Comparison of ENCODE assay signal across 14 cellular contexts in the genomic region with DNA sequence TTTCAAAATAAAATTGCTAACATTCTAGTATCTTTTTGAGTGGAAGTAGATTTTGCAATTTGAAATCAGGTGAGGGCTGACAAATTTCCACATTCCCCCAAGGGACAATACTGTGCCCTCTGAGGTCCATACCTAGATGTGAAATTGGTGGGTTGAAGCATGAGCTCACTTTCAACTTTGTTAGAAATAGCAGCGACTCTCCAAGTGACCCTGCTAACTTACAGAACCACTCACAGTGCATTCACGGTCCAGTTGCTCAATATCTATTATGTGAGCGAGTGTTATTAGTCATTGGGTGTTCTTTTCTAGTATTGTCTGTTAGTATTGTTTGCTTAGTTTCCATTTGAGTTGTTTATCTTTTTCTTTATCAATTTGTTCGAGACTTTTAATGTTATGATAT. TPM values are rescaled to one million over a fixed set of nuclear protein-coding genes. Genes with fewer than 3 reads are reported as not detected.
DNase-seq lines count a peak whose midpoint lies in the region; ATAC-seq and TF ChIP-seq lines count a peak whose summit lies in the region.
"Had no signal": no experiment of that assay in that cellular context is flagged by ENCODE, and none has a peak within 500 bp of the region (broad histone marks: within the 10 kb centered on the region; RNA-seq: fewer than 3 reads in every experiment).

No MANE protein-coding gene starts in this region.

- H3K9me3 ChIP-seq in osteoblast (ENCODE audit: low read depth, low read length) = no peaks in the 10 kb centered on the region
- no peaks in the 10 kb centered on the region for H3K9me3 ChIP-seq in WERI-Rb-1 (ENCODE audit: severe bottlenecking)
- H3K9me3 ChIP-seq in tibial nerve = peaks cover 0 to 7% (median 2%) of the 10 kb centered on the region in 4 donors
- H3K9me3 ChIP-seq: adrenal gland, mucosa of descending colon had no signal

- no peak overlapping the region for H3K4me3 Mint-ChIP-seq in HFFc6
- H3K4me3 Mint-ChIP-seq in natural killer cell treated with Interleukin-12 subunit alpha and Interleukin-12 subunit beta and Interleukin-15 and Interleukin-18, amount 100 ng/mL, for 72 hours = no peak overlapping the region
- H3K4me3 Mint-ChIP-seq: type B pancreatic cell had no signal

- TF ChIP-seq CTCF in HFFc6 (IDR thresholded peaks at IDR 0.05) (no peak), osteoblast (IDR thresholded peaks at IDR 0.05; ENCODE audit: extremely low read depth, low read depth, low read length) (no peak), WERI-Rb-1 (IDR thresholded peaks at IDR 0.05; ENCODE audit: low read depth, low read length) (no peak), tibial nerve (IDR thresholded peaks at IDR 0.05) (no peak)

- H2AFZ ChIP-seq in osteoblast (ENCODE audit: low read length) = no peak overlapping the region

- H3K4me1 Mint-ChIP-seq in HFFc6 (ENCODE audit: low read depth) = no peaks in the 10 kb centered on the region
- H3K4me1 Mint-ChIP-seq in natural killer cell treated with Interleukin-12 subunit alpha and Interleukin-12 subunit beta and Interleukin-15 and Interleukin-18, amount 100 ng/mL, for 72 hours (ENCODE audit: low read depth in 2 of 2) = no peaks in the 10 kb centered on the region

- H3K4me2 ChIP-seq in osteoblast (ENCODE audit: insufficient read depth, low read length) = no peak overlapping the region

- H3K27me3 Mint-ChIP-seq in HFFc6 (ENCODE audit: insufficient read depth) = no peaks in the 10 kb centered on the region; the same call in 1 of the 2 replicates
- peaks cover 0 to 2% of the 10 kb centered on the region in 2 donors for H3K27me3 Mint-ChIP-seq in natural killer cell treated with Interleukin-12 subunit alpha and Interleukin-12 subunit beta and Interleukin-15 and Interleukin-18, amount 100 ng/mL, for 72 hours

- peak; percentile 8 for DNase-seq in HFFc6
- peak; percentile 26 for DNase-seq in osteoblast (ENCODE audit: insufficient read length, low spot score, missing footprints)
- DNase-seq in DMS79 treated with DMSO at 0.1 percent for 48 hours (lab: John Stamatoyannopoulos, UW) = no peak
- DNase-seq in WERI-Rb-1 = no peak
- DNase-seq in tibial nerve (ENCODE audit: low spot score in 2 of 2) = no peak
- no peak for DNase-seq in natural killer cell treated with Interleukin-12 subunit alpha and Interleukin-12 subunit beta and Interleukin-15 and Interleukin-18, amount 100 ng/mL, for 72 hours (ENCODE audit: low spot score)
- DNase-seq: activated CD4-positive, CD25-positive, alpha-beta regulatory T cell; adrenal gland; DND-41; mucosa of descending colon had no signal

- no peak for TF ChIP-seq POLR2A in tibial nerve (IDR thresholded peaks at IDR 0.05)

- no peak for TF ChIP-seq EP300 in tibial nerve (IDR thresholded peaks at IDR 0.05)

- WGBS in tibial nerve, 2 donors = 78 to 83% methylated on average over 4 of the region's 4 CpGs

- H3K27me3 ChIP-seq in osteoblast (ENCODE audit: insufficient read depth, low read length) (peaks cover 2% of the 10 kb centered on the region), WERI-Rb-1 (ENCODE audit: insufficient read depth, low read depth, severe bottlenecking) (no peaks in the 10 kb centered on the region), tibial nerve (peaks cover 0 to 3% of the 10 kb centered on the region in 2 donors)
- H3K27me3 ChIP-seq: adrenal gland had no signal

- no peaks in the 10 kb centered on the region for H4K20me1 ChIP-seq in osteoblast (ENCODE audit: insufficient read depth, low read length)

- no peak overlapping the region for H3K27ac ChIP-seq in osteoblast (ENCODE audit: low read depth, low read length)
- H3K27ac ChIP-seq in WERI-Rb-1 = no peak overlapping the region
- no peak overlapping the region for H3K27ac ChIP-seq in tibial nerve
- H3K27ac ChIP-seq: adrenal gland had no signal

- no peaks in the 10 kb centered on the region for H3K79me2 ChIP-seq in osteoblast (ENCODE audit: insufficient read depth, low read length)

- ATAC-seq in GM18907 (IDR thresholded peaks at IDR 0.05; ENCODE audit: unreplicated experiment) = peak; percentile 96
- ATAC-seq in HG03457 (IDR thresholded peaks at IDR 0.05; ENCODE audit: unreplicated experiment) = peak; percentile 94
- no peak for ATAC-seq in natural killer cell treated with Interleukin-12 subunit alpha and Interleukin-12 subunit beta and Interleukin-15 and Interleukin-18, amount 100 ng/mL, for 72 hours
- ATAC-seq: mucosa of descending colon had no signal

- H3K36me3 ChIP-seq in osteoblast (ENCODE audit: insufficient read depth, low read length) (no peaks in the 10 kb centered on the region), WERI-Rb-1 (no peaks in the 10 kb centered on the region), tibial nerve (no peaks in the 10 kb centered on the region)
- H3K36me3 ChIP-seq: adrenal gland had no signal

- H3K36me3 Mint-ChIP-seq in HFFc6 (ENCODE audit: low read depth) = peaks cover 7% of the 10 kb centered on the region
- H3K36me3 Mint-ChIP-seq in natural killer cell treated with Interleukin-12 subunit alpha and Interleukin-12 subunit beta and Interleukin-15 and Interleukin-18, amount 100 ng/mL, for 72 hours = no peaks in the 10 kb centered on the region
- H3K36me3 Mint-ChIP-seq: type B pancreatic cell had no signal

- H3K27ac Mint-ChIP-seq in HFFc6 = no peak overlapping the region
- H3K27ac Mint-ChIP-seq in natural killer cell treated with Interleukin-12 subunit alpha and Interleukin-12 subunit beta and Interleukin-15 and Interleukin-18, amount 100 ng/mL, for 72 hours = no peak overlapping the region
- H3K27ac Mint-ChIP-seq: type B pancreatic cell had no signal

- H3K4me1 ChIP-seq in osteoblast (ENCODE audit: insufficient read depth, low read length) = no peaks in the 10 kb centered on the region
- no peaks in the 10 kb centered on the region for H3K4me1 ChIP-seq in tibial nerve
- H3K4me1 ChIP-seq: adrenal gland had no signal

- H3K4me3 ChIP-seq in osteoblast (ENCODE audit: insufficient read depth, low read length) (no peak overlapping the region), WERI-Rb-1 (ENCODE audit: low read depth, low read length) (no peak overlapping the region), tibial nerve (no peak overlapping the region)
- H3K4me3 ChIP-seq: adrenal gland, mucosa of descending colon had no signal

- H3K9me3 Mint-ChIP-seq in HFFc6 = no peaks in the 10 kb centered on the region; the same call in 1 of the 2 replicates
- peaks cover 8% of the 10 kb centered on the region for H3K9me3 Mint-ChIP-seq in natural killer cell treated with Interleukin-12 subunit alpha and Interleukin-12 subunit beta and Interleukin-15 and Interleukin-18, amount 100 ng/mL, for 72 hours

RNA-seq across cellular contexts. Expression of gene ASB17, which starts 53.6 kb away (rescaled TPM):
- total RNA-seq in HFFc6 (2021; fragmentation: NEBNext Ultra II Directional; extraction: Animal tissue kit (Norgen Biotek cat#: 25700)) = not detected
- total RNA-seq in osteoblast (not detected in 2 replicates), tibial nerve (not detected)
- not detected for total RNA-seq in natural killer cell treated with Interleukin-12 subunit alpha and Interleukin-12 subunit beta and Interleukin-15 and Interleukin-18, amount 100 ng/mL, for 72 hours
- total RNA-seq: adrenal gland, HT1080, mucosa of descending colon had no signal

Comparison
In these comparisons a context has a peak if more than half of its experiments do, and no peak if none do; other contexts are left out.
1. ATAC-seq: peak in GM18907 (single experiment) and HG03457 (single experiment); none in natural killer cell treated with Interleukin-12 subunit alpha and Interleukin-12 subunit beta and Interleukin-15 and Interleukin-18, amount 100 ng/mL, for 72 hours (0 of 2).
2. DNase-seq: peak in HFFc6 (single experiment) and osteoblast (single experiment); none in DMS79 treated with DMSO at 0.1 percent for 48 hours (single experiment), WERI-Rb-1 (single experiment), tibial nerve (0 of 2) and natural killer cell treated with Interleukin-12 subunit alpha and Interleukin-12 subunit beta and Interleukin-15 and Interleukin-18, amount 100 ng/mL, for 72 hours (single experiment).